8 cellular contexts compared by ENCODE assay signal in the genomic region with DNA sequence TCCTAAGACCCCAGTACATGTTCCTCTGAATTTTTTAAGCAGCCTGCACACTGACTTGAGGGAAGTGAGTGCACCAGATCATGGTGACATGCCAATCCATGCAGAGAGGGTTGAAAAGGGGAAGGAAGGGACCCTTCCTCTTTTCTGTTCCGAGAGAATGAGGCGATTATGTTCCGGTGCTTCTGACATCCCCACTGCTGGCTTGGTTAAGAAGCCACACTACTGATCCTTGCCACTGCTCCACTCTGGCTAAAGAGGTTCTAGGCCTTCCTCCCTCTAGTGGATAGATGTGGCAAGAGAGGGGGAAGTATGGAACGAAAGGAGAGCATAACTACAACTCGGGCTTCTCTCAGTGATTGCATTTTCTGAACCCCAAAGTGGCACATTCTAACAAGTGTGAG. TPM values are rescaled to one million over a fixed set of nuclear protein-coding genes. Genes with fewer than 3 reads are reported as not detected.
DNase-seq lines count a peak whose midpoint lies in the region; ATAC-seq and TF ChIP-seq lines count a peak whose summit lies in the region.

No MANE protein-coding gene starts in this region.

- H3K4me1 Mint-ChIP-seq in stimulated activated naive CD8-positive, alpha-beta T cell treated with anti-CD3 and anti-CD28 coated beads, Interleukin-15, Interleukin-2, amounts not matched to agents 100 ng/mL and 50 ng/mL, for 24 hours (ENCODE audit: low read depth): peaks cover 25% of the 10 kb centered on the region

- H3K4me3 Mint-ChIP-seq in stimulated activated naive CD8-positive, alpha-beta T cell treated with anti-CD3 and anti-CD28 coated beads, Interleukin-15, Interleukin-2, amounts not matched to agents 100 ng/mL and 50 ng/mL, for 24 hours: peak overlapping the region; percentile 22

- no peaks in the 10 kb centered on the region for H3K9me3 ChIP-seq in breast epithelium

- H3K27ac Mint-ChIP-seq in stimulated activated naive CD8-positive, alpha-beta T cell treated with anti-CD3 and anti-CD28 coated beads, Interleukin-15, Interleukin-2, amounts not matched to agents 100 ng/mL and 50 ng/mL, for 24 hours: no peak overlapping the region

- no peak for TF ChIP-seq POLR2A in breast epithelium (IDR thresholded peaks at IDR 0.05)

- peaks cover 0 to 9% of the 10 kb centered on the region in 2 donors for H3K4me1 ChIP-seq in breast epithelium

- DNase-seq in DMS114 treated with DMSO at 0.1 percent for 48 hours (lab: John Stamatoyannopoulos, UW; ENCODE audit: unreplicated experiment) (peak; percentile 80), RPMI7951 (ENCODE audit: low read depth) (peak; percentile 70), breast epithelium (ENCODE audit: low spot score in 2 of 2) (peak in 1 of 2 donors; percentile 33), kidney epithelial cell (ENCODE audit: low read depth) (peak; percentile 12)
- peak; percentile 83 for DNase-seq in Jurkat, Clone E6-1 (ENCODE audit: low read depth, low spot score)

- H3K9me3 Mint-ChIP-seq in stimulated activated naive CD8-positive, alpha-beta T cell treated with anti-CD3 and anti-CD28 coated beads, Interleukin-15, Interleukin-2, amounts not matched to agents 100 ng/mL and 50 ng/mL, for 24 hours: no peaks in the 10 kb centered on the region

- H3K27ac ChIP-seq in breast epithelium: peak overlapping the region; percentile 7 to 25

- H3K36me3 ChIP-seq in breast epithelium: no peaks in the 10 kb centered on the region
- no peaks in the 10 kb centered on the region for H3K36me3 ChIP-seq in kidney epithelial cell (ENCODE audit: control insufficient read depth, insufficient read depth, low read length)

- peak; percentile 56 for ATAC-seq in GM19468 (IDR thresholded peaks at IDR 0.05; ENCODE audit: extremely low read depth, unreplicated experiment)
- no peak for ATAC-seq in HG02970 (IDR thresholded peaks at IDR 0.05; ENCODE audit: low FRiP score, unreplicated experiment)

- H3K27me3 ChIP-seq in breast epithelium (no peaks in the 10 kb centered on the region), kidney epithelial cell (ENCODE audit: control insufficient read depth, insufficient read depth, low read length) (no peaks in the 10 kb centered on the region)

- TF ChIP-seq CTCF in breast epithelium (IDR thresholded peaks at IDR 0.05) (peak; percentile 66 to 75 (median 69)), kidney epithelial cell (IDR thresholded peaks at IDR 0.05; ENCODE audit: insufficient read depth, low read length, poor library complexity, severe bottlenecking) (peak; percentile 68)

- peaks cover 4% of the 10 kb centered on the region for H3K36me3 Mint-ChIP-seq in stimulated activated naive CD8-positive, alpha-beta T cell treated with anti-CD3 and anti-CD28 coated beads, Interleukin-15, Interleukin-2, amounts not matched to agents 100 ng/mL and 50 ng/mL, for 24 hours (ENCODE audit: low read depth)

- no peaks in the 10 kb centered on the region for H3K27me3 Mint-ChIP-seq in stimulated activated naive CD8-positive, alpha-beta T cell treated with anti-CD3 and anti-CD28 coated beads, Interleukin-15, Interleukin-2, amounts not matched to agents 100 ng/mL and 50 ng/mL, for 24 hours

- no peak overlapping the region for H3K4me3 ChIP-seq in Jurkat, Clone E6-1 (ENCODE audit: low read length)
- H3K4me3 ChIP-seq in breast epithelium: no peak overlapping the region
- H3K4me3 ChIP-seq in kidney epithelial cell (ENCODE audit: low read depth, low read length): no peak overlapping the region

- intact Hi-C loops in breast epithelium (cut with DNase I; ENCODE audit: low total_unique reads): no loop called here

RNA-seq across cellular contexts. Expression of a gene that starts 1.8 kb away (rescaled TPM):
- 30.8 TPM for polyA plus RNA-seq in Jurkat, Clone E6-1 (2012; ENCODE audit: insufficient read depth, insufficient read length)
- total RNA-seq in RPMI7951 (2014; rRNA removed; shearing (Covaris generic)): 30.9 and 35.3 TPM in 2 replicates
- 10 to 100 TPM; 42.0 to 77.4 (median 53.8) TPM for total RNA-seq in breast epithelium
- total RNA-seq in kidney epithelial cell: 36.1 and 43.4 TPM in 2 replicates

RNA-seq across cellular contexts. Expression of a gene that starts 10.8 kb away (rescaled TPM):
- polyA plus RNA-seq in Jurkat, Clone E6-1 (2012; ENCODE audit: insufficient read depth, insufficient read length): 119 TPM
- total RNA-seq in RPMI7951 (2014; rRNA removed; shearing (Covaris generic)): 76.3 and 85.4 TPM in 2 replicates
- total RNA-seq in breast epithelium (100 to 1,000 TPM in 1 of 3 donors, 10 to 100 TPM in 2; 87.2 to 143 (median 87.5) TPM), kidney epithelial cell (76.6 and 77.8 TPM in 2 replicates)

RNA-seq across cellular contexts. Expression of a gene that starts 38.3 kb away (rescaled TPM):
- 74.9 TPM for polyA plus RNA-seq in Jurkat, Clone E6-1 (2012; ENCODE audit: insufficient read depth, insufficient read length)
- 62.9 and 64.3 TPM in 2 replicates for total RNA-seq in RPMI7951 (2014; rRNA removed; shearing (Covaris generic))
- 100 to 1,000 TPM in 1 of 3 donors, 10 to 100 TPM in 2; 85.9 to 113 (median 94.1) TPM for total RNA-seq in breast epithelium
- total RNA-seq in kidney epithelial cell: 81.9 and 83.2 TPM in 2 replicates

RNA-seq across cellular contexts. Expression of a gene that starts 41.9 kb away (rescaled TPM):
- 36.9 TPM for polyA plus RNA-seq in Jurkat, Clone E6-1 (2012; ENCODE audit: insufficient read depth, insufficient read length)
- 16.8 and 19.1 TPM in 2 replicates for total RNA-seq in RPMI7951 (2014; rRNA removed; shearing (Covaris generic))
- 10 to 100 TPM; 21.3 to 26.4 (median 25.5) TPM for total RNA-seq in breast epithelium
- total RNA-seq in kidney epithelial cell: 21.4 and 23.4 TPM in 2 replicates

RNA-seq across cellular contexts. Expression of a gene that starts 57.4 kb away (rescaled TPM):
- polyA plus RNA-seq in Jurkat, Clone E6-1 (2012; ENCODE audit: insufficient read depth, insufficient read length): 9.5 TPM
- 2.4 and 4.5 TPM in 2 replicates for total RNA-seq in RPMI7951 (2014; rRNA removed; shearing (Covaris generic))
- total RNA-seq in breast epithelium: 1 to 10 TPM in 2 of 3 donors, under 1 TPM in 1; 0.80 to 5.6 (median 2.9) TPM
- 0.13 and 0.62 TPM in 2 replicates for total RNA-seq in kidney epithelial cell
